Comparison of ENCODE assay signal across 28 cellular contexts in genomic region chr4:89567936-89568335, GRCh38.
"Had no signal": no experiment of that assay in that cellular context is flagged by ENCODE, and none has a peak within 500 bp of the region (broad histone marks: within the 10 kb centered on the region; RNA-seq: fewer than 3 reads in every experiment).

No MANE protein-coding gene starts in this region.

- H3K27me3 Mint-ChIP-seq: dendritic cell treated with granulocyte-macrophage colony-stimulating factor and Interleukin-4, amounts not matched to agents 40 ng/mL and 50 ng/mL, for 4 days had no signal

- H3K4me3 ChIP-seq: colonic mucosa, coronary artery, dorsolateral prefrontal cortex, esophagus muscularis mucosa, esophagus squamous epithelium, gastrocnemius medialis, gastroesophageal sphincter, heart left ventricle, heart right ventricle had no signal

- DNase-seq: colonic mucosa; cortex of kidney; dermis blood vessel endothelial cell; dorsolateral prefrontal cortex; effector CD4-positive, alpha-beta T cell; effector CD8-positive, alpha-beta T cell; effector memory CD4-positive, alpha-beta T cell; effector memory CD8-positive, alpha-beta T cell; endodermal cell; erythroblast; esophagus squamous epithelium; foreskin fibroblast; foreskin keratinocyte; foreskin melanocyte; gastrocnemius medialis; glutamatergic neuron; head of caudate nucleus; heart right ventricle had no signal

- H3K4me3 Mint-ChIP-seq: dendritic cell treated with granulocyte-macrophage colony-stimulating factor and Interleukin-4, amounts not matched to agents 40 ng/mL and 50 ng/mL, for 4 days; effector memory CD8-positive, alpha-beta T cell; endodermal cell had no signal

- FAIRE-seq: colon, endometrium, endothelial cell of umbilical vein, frontal cortex had no signal

- H3K27ac ChIP-seq: colonic mucosa, coronary artery, dorsolateral prefrontal cortex, epithelial cell of prostate, esophagus muscularis mucosa, esophagus squamous epithelium, foreskin keratinocyte, gastrocnemius medialis, gastroesophageal sphincter, heart left ventricle, heart right ventricle had no signal

- H3K4me1 ChIP-seq: colonic mucosa, esophagus muscularis mucosa, esophagus squamous epithelium, foreskin keratinocyte, gastrocnemius medialis, gastroesophageal sphincter, heart left ventricle, heart right ventricle had no signal

- H3K9me3 Mint-ChIP-seq: dendritic cell treated with granulocyte-macrophage colony-stimulating factor and Interleukin-4, amounts not matched to agents 40 ng/mL and 50 ng/mL, for 4 days; effector memory CD8-positive, alpha-beta T cell; endodermal cell had no signal

- H3K27me3 ChIP-seq: colonic mucosa, dorsolateral prefrontal cortex, esophagus muscularis mucosa, esophagus squamous epithelium, foreskin keratinocyte, gastrocnemius medialis, heart left ventricle, heart right ventricle had no signal

- H3K27ac Mint-ChIP-seq: dendritic cell treated with granulocyte-macrophage colony-stimulating factor and Interleukin-4, amounts not matched to agents 40 ng/mL and 50 ng/mL, for 4 days; effector memory CD8-positive, alpha-beta T cell; endodermal cell had no signal

- H3K36me3 ChIP-seq: colonic mucosa, esophagus muscularis mucosa, esophagus squamous epithelium, gastrocnemius medialis, gastroesophageal sphincter, heart left ventricle, heart right ventricle had no signal

- H3K9me3 ChIP-seq: colonic mucosa, esophagus muscularis mucosa, esophagus squamous epithelium, gastrocnemius medialis, gastroesophageal sphincter, heart left ventricle, heart right ventricle had no signal
